Comparison of ENCODE assay signal across 11 cellular contexts in genomic region chr15:63905558-63906265, GRCh38.
DNase-seq lines count a peak whose midpoint lies in the region; ATAC-seq lines count a peak whose summit lies in the region.
"Had no signal": no experiment of that assay in that cellular context is flagged by ENCODE, and none has a peak within 500 bp of the region (broad histone marks: within the 10 kb centered on the region; RNA-seq: fewer than 3 reads in every experiment).

No MANE protein-coding gene starts in this region.

- no peaks in the 10 kb centered on the region for H3K36me3 ChIP-seq in CD4-positive, alpha-beta memory T cell (ENCODE audit: insufficient read depth, low read length)
- no peaks in the 10 kb centered on the region for H3K36me3 ChIP-seq in naive thymus-derived CD4-positive, alpha-beta T cell (ENCODE audit: control insufficient read depth in 2 of 3, insufficient read depth in 3 of 3, low read length in 3 of 3)
- H3K36me3 ChIP-seq in HAP-1 (replicated peaks): no peaks in the 10 kb centered on the region

- H3K27me3 ChIP-seq in CD4-positive, alpha-beta memory T cell (ENCODE audit: insufficient read depth, low read length): no peaks in the 10 kb centered on the region
- no peaks in the 10 kb centered on the region for H3K27me3 ChIP-seq in naive thymus-derived CD4-positive, alpha-beta T cell (ENCODE audit: control insufficient read depth in 2 of 2, insufficient read depth in 2 of 2, low read length in 2 of 2)
- no peaks in the 10 kb centered on the region for H3K27me3 ChIP-seq in HAP-1 (ENCODE audit: low read depth)

- H3K4me3 Mint-ChIP-seq in CD4-positive, alpha-beta memory T cell: peak overlapping the region in 7 of 8 donors; percentile 8 to 65 (median 50)
- H3K4me3 Mint-ChIP-seq in activated T-helper 17 cell treated with anti-CD3 and anti-CD28 coated beads, Interleukin-2, amount 50 U/mL, for 72 hours: no peak overlapping the region
- H3K4me3 Mint-ChIP-seq in naive thymus-derived CD4-positive, alpha-beta T cell: peak overlapping the region; percentile 8 to 66 (median 52)

- POLR2A ChIA-PET in CD4-positive, alpha-beta memory T cell (lab: Charles Lee; ENCODE audit: partially characterized antibody): interaction anchor here (0.8 to 3.4 kb wide), 3 partner anchors 16 to 104 kb away, joined by 3 to 11 read pairs (median 5); partner anchors contain the start of gene HERC1
- POLR2A ChIA-PET in naive thymus-derived CD4-positive, alpha-beta T cell (lab: Charles Lee): interaction anchor here (1.7 kb wide), 1 partner anchor 13 kb away, joined by 5 read pairs; no protein-coding TSS in a partner anchor

- no peak overlapping the region for H3K4me3 ChIP-seq in CD4-positive, alpha-beta memory T cell (ENCODE audit: low read length in 2 of 2)
- no peak overlapping the region for H3K4me3 ChIP-seq in naive thymus-derived CD4-positive, alpha-beta T cell (ENCODE audit: low read length)
- H3K4me3 ChIP-seq in HAP-1: no peak overlapping the region

- H3K27me3 Mint-ChIP-seq in CD4-positive, alpha-beta memory T cell: no peaks in the 10 kb centered on the region
- no peaks in the 10 kb centered on the region for H3K27me3 Mint-ChIP-seq in activated T-helper 17 cell treated with anti-CD3 and anti-CD28 coated beads, Interleukin-2, amount 50 U/mL, for 72 hours
- H3K27me3 Mint-ChIP-seq in naive thymus-derived CD4-positive, alpha-beta T cell: no peaks in the 10 kb centered on the region

- H3K36me3 Mint-ChIP-seq in CD4-positive, alpha-beta memory T cell: no peaks in the 10 kb centered on the region
- no peaks in the 10 kb centered on the region for H3K36me3 Mint-ChIP-seq in activated T-helper 17 cell treated with anti-CD3 and anti-CD28 coated beads, Interleukin-2, amount 50 U/mL, for 72 hours (ENCODE audit: low read depth)
- peaks cover 0 to 2% (median 0%) of the 10 kb centered on the region in 5 donors for H3K36me3 Mint-ChIP-seq in naive thymus-derived CD4-positive, alpha-beta T cell

- peak overlapping the region; percentile 34 for H3K27ac ChIP-seq in CD4-positive, alpha-beta memory T cell (ENCODE audit: low read depth, low read length)
- H3K27ac ChIP-seq in naive thymus-derived CD4-positive, alpha-beta T cell (ENCODE audit: low read depth, low read length): peak overlapping the region; percentile 58

- no peaks in the 10 kb centered on the region for H3K9me3 ChIP-seq in CD4-positive, alpha-beta memory T cell (ENCODE audit: control insufficient read depth in 1 of 2, low read length in 2 of 2)
- no peaks in the 10 kb centered on the region for H3K9me3 ChIP-seq in naive thymus-derived CD4-positive, alpha-beta T cell (ENCODE audit: control insufficient read depth in 2 of 3, low read length in 3 of 3)
- no peaks in the 10 kb centered on the region for H3K9me3 ChIP-seq in HAP-1

- intact Hi-C loops in CD4-positive, alpha-beta memory T cell (cut with micrococcal nuclease): no loop called here
- intact Hi-C loops in naive thymus-derived CD4-positive, alpha-beta T cell (cut with micrococcal nuclease): no loop called here

- H3K27ac Mint-ChIP-seq in CD4-positive, alpha-beta memory T cell: peak overlapping the region; percentile 73 to 95 (median 92)
- H3K27ac Mint-ChIP-seq in activated T-helper 17 cell treated with anti-CD3 and anti-CD28 coated beads, Interleukin-2, amount 50 U/mL, for 72 hours: peak overlapping the region; percentile 67
- H3K27ac Mint-ChIP-seq in naive thymus-derived CD4-positive, alpha-beta T cell: peak overlapping the region; percentile 81 to 96 (median 93)

- in situ Hi-C loops in HAP-1 (cut with MboI; ENCODE audit: low sequenced_read_pairs): no loop called here

- CTCF ChIA-PET in CD4-positive, alpha-beta memory T cell (lab: Charles Lee; ENCODE audit: partially characterized antibody): interaction anchor here (0.7 to 2.2 kb wide), 5 partner anchors 14 to 105 kb away, joined by 3 to 11 read pairs (median 6); no protein-coding TSS in a partner anchor
- CTCF ChIA-PET in naive thymus-derived CD4-positive, alpha-beta T cell (lab: Charles Lee): interaction anchor here (1.0 to 1.5 kb wide), 4 partner anchors 13 to 40 kb away, joined by 3 to 7 read pairs (median 4); no protein-coding TSS in a partner anchor

- H3K4me1 Mint-ChIP-seq in CD4-positive, alpha-beta memory T cell: peaks cover 13 to 28% (median 22%) of the 10 kb centered on the region in 4 donors
- peaks cover 6% of the 10 kb centered on the region for H3K4me1 Mint-ChIP-seq in activated T-helper 17 cell treated with anti-CD3 and anti-CD28 coated beads, Interleukin-2, amount 50 U/mL, for 72 hours
- peaks cover 17 to 52% (median 35%) of the 10 kb centered on the region in 7 donors for H3K4me1 Mint-ChIP-seq in naive thymus-derived CD4-positive, alpha-beta T cell

- peak; percentile 46 for ATAC-seq in activated T-helper 17 cell treated with anti-CD3 and anti-CD28 coated beads, Interleukin-2, amount 50 U/mL, for 72 hours (replicated peaks)
- peak; percentile 82 for ATAC-seq in naive thymus-derived CD4-positive, alpha-beta T cell
- ATAC-seq in GM21723 (IDR thresholded peaks at IDR 0.05; ENCODE audit: unreplicated experiment) (no peak), HG03135 (IDR thresholded peaks at IDR 0.05; ENCODE audit: unreplicated experiment) (no peak)

- peaks cover 22% of the 10 kb centered on the region for H3K4me1 ChIP-seq in CD4-positive, alpha-beta memory T cell (ENCODE audit: insufficient read depth, low read length)
- peaks cover 17 to 19% of the 10 kb centered on the region in 2 donors for H3K4me1 ChIP-seq in naive thymus-derived CD4-positive, alpha-beta T cell (ENCODE audit: control insufficient read depth in 2 of 2, insufficient read depth in 2 of 2, low read length in 2 of 2)
- H3K4me1 ChIP-seq in HAP-1: 0 out of 2 replicates have a peak, but pooled peaks cover 5% of the 10 kb centered on the region

- DNase-seq in CD4-positive, alpha-beta memory T cell: peak in 4 of 5 donors; percentile 25 to 38 (median 30)
- peak; percentile 23 for DNase-seq in HT1080 (ENCODE audit: low read depth)
- peak in 5 of 9 donors; percentile 30 to 48 (median 39) for DNase-seq in naive thymus-derived CD4-positive, alpha-beta T cell
- no peak for DNase-seq in HAP-1 (ENCODE audit: low spot score in 2 of 2)
- DNase-seq in activated gamma-delta T cell (lab: John Stamatoyannopoulos, UW): no peak
- DNase-seq: amygdala, DMS53, IMR-90 had no signal

- H3K9me3 Mint-ChIP-seq in CD4-positive, alpha-beta memory T cell: no peaks in the 10 kb centered on the region
- no peaks in the 10 kb centered on the region for H3K9me3 Mint-ChIP-seq in activated T-helper 17 cell treated with anti-CD3 and anti-CD28 coated beads, Interleukin-2, amount 50 U/mL, for 72 hours
- no peaks in the 10 kb centered on the region for H3K9me3 Mint-ChIP-seq in naive thymus-derived CD4-positive, alpha-beta T cell

Comparison
In these comparisons a context has a peak if more than half of its experiments do, and no peak if none do; other contexts are left out.
1. DNase-seq: peak in CD4-positive, alpha-beta memory T cell (4 of 5), HT1080 (single experiment) and naive thymus-derived CD4-positive, alpha-beta T cell (5 of 9); none in HAP-1 (0 of 2) and activated gamma-delta T cell (single experiment).
2. ATAC-seq: peak in activated T-helper 17 cell treated with anti-CD3 and anti-CD28 coated beads, Interleukin-2, amount 50 U/mL, for 72 hours (single experiment) and naive thymus-derived CD4-positive, alpha-beta T cell (single experiment); none in GM21723 (single experiment) and HG03135 (single experiment).
3. Peak in every context shown above with its lines, with median percentiles within 50 percentile points of each other: H3K27ac Mint-ChIP-seq.